32 cellular contexts compared by ENCODE assay signal in genomic region chr4:34850426-34850825, GRCh38.
"Had no signal": no experiment of that assay in that cellular context is flagged by ENCODE, and none has a peak within 500 bp of the region (broad histone marks: within the 10 kb centered on the region; RNA-seq: fewer than 3 reads in every experiment).

No MANE protein-coding gene starts in this region.

- DNase-seq: activated B cell treated with CpG ODN at 0.5 μM for 24 hours; activated CD4-positive, alpha-beta memory T cell treated with anti-CD3 and anti-CD28 coated beads for 36 hours; activated CD4-positive, alpha-beta T cell treated with anti-CD3 and anti-CD28 coated beads for 4 hours; activated CD4-positive, alpha-beta T cell treated with anti-CD3 and anti-CD28 coated beads, Interleukin-2, amount 50 U/mL, for 1 hour; activated CD4-positive, CD25-positive, alpha-beta regulatory T cell treated with anti-CD3 and anti-CD28 coated beads, Interleukin-2, amount 50 U/mL, for 72 hours; activated CD8-positive, alpha-beta memory T cell treated with anti-CD3 and anti-CD28 coated beads, Interleukin-2, amount 50 U/mL, for 4 hours; activated effector memory CD4-positive, alpha-beta T cell treated with Interleukin-2 at 50 U/mL for 16 hours; activated naive CD4-positive, alpha-beta T cell treated with anti-CD3 and anti-CD28 coated beads, Interleukin-2, amount 10 ng/mL, durations not matched to agents 7 days and 5 days; activated naive CD8-positive, alpha-beta T cell treated with anti-CD3 and anti-CD28 coated beads for 36 hours; activated T-cell treated with anti-CD3 and anti-CD28 coated beads for 4 hours; activated T-cell treated with anti-CD3 and anti-CD28 coated beads, Interleukin-2, amount 50 U/mL, for 4 hours; amniotic stem cell; aorta; brain microvascular endothelial cell; central memory CD4-positive, alpha-beta T cell; KG1; NCI-H1092 treated with DMSO at 0.1 percent for 48 hours; NCI-H1417 treated with DMSO at 0.1 percent for 48 hours; NCI-H187 treated with DMSO at 0.1 percent for 48 hours; NCI-H2081; NCI-H2171 treated with DMSO at 0.1 percent for 48 hours; NCI-H446 treated with DMSO at 0.1 percent for 48 hours; NCI-H524; NCI-H69; NCI-H82; RPMI8226; SHP77 treated with DMSO at 0.1 percent for 48 hours; SK-N-SH; T-helper 1 cell; T-helper 2 cell; T-helper 9 cell had no signal

- H3K4me3 ChIP-seq: SJSA1 had no signal
